Comparison of ENCODE assay signal across 8 cellular contexts in the genomic region with DNA sequence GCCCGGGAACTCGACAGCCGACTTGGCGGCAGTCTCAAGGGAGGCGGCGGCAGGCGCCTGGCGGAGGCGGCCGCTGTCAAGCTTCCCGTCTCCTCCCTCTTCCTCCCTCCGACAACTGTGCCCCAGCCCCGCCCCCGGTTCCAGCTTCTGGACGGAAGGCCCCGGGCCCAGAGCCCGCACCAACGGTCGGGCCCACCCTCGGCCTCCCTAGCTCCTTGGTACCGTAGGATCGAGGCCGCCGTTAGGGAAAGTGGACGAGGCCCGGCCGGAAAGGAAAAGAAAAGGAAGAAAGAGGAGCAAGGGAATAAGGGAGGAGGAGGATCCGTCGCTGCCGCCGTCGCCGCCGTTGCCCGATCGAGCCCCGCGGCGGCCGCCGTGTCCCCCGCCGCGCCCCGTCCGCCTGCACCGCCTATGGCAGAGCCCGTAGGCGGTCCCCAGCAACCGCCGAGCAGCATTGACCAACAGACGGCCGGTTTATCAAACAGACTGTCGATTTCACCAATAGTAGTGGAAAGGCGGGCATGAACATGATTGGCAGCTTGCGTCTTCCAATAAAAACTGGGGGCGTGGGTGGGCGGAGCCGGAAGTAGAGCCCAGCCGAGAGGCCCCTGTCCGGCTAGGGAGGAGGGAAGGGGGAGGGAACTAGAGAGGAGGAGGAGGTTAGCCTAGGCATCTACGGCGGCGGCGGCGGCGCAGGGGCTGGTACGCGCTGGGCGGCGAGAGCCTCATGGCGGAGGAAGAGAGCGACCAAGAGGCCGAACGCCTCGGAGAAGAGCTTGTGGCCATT. TPM values are rescaled to one million over a fixed set of nuclear protein-coding genes. Genes with fewer than 3 reads are reported as not detected.
DNase-seq lines count a peak whose midpoint lies in the region; ATAC-seq, FAIRE-seq and TF ChIP-seq lines count a peak whose summit lies in the region.

A gene with protein sequence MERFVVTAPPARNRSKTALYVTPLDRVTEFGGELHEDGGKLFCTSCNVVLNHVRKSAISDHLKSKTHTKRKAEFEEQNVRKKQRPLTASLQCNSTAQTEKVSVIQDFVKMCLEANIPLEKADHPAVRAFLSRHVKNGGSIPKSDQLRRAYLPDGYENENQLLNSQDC (minus strand): TSS at position 413 of the 787 bp plus-strand sequence. CDS start 3,029 bp downstream, outside the sequence.
A gene (plus strand): TSS at position 663 of the 787 bp plus-strand sequence. CDS start 65 bp downstream, at position 728.

- peaks cover 36% of the 10 kb centered on the region for H3K4me1 Mint-ChIP-seq in chondrocyte (ENCODE audit: low read depth)

- H3K36me3 Mint-ChIP-seq in chondrocyte (ENCODE audit: low read depth), result peaks cover 14% of the 10 kb centered on the region

- H3K27ac ChIP-seq in kidney (ENCODE audit: low read depth in 2 of 2, low read length in 2 of 2), result peak within 1 kb of the TSS; percentile 96

- H3K9ac ChIP-seq in kidney (ENCODE audit: low read length in 2 of 2), result peak within 1 kb of the TSS; percentile 84 to 93

- peak within 1 kb of the TSS; percentile 97 for H3K4me3 Mint-ChIP-seq in chondrocyte (ENCODE audit: unreplicated experiment)

- H3K4me1 ChIP-seq in kidney (ENCODE audit: control insufficient read depth in 1 of 2, insufficient read depth in 1 of 2, low read depth in 1 of 2, low read length in 2 of 2), result peaks cover 3 to 17% of the 10 kb centered on the region in 2 donors

- H3K27me3 Mint-ChIP-seq in chondrocyte (ENCODE audit: low read depth), result no peaks in the 10 kb centered on the region

- peaks cover 5 to 13% of the 10 kb centered on the region in 2 donors for H3K36me3 ChIP-seq in kidney (ENCODE audit: control insufficient read depth in 1 of 2, insufficient read depth in 2 of 2, low read length in 2 of 2)

- no peaks in the 10 kb centered on the region for H3K9me3 Mint-ChIP-seq in chondrocyte (ENCODE audit: low read depth)

- peak; percentile 96 for ATAC-seq in HG03439 (IDR thresholded peaks at IDR 0.05; ENCODE audit: unreplicated experiment)

- peak within 1 kb of the TSS; percentile 96 to 97 for H3K4me3 ChIP-seq in kidney (ENCODE audit: low read length in 2 of 2)

- TF ChIP-seq CTCF in chondrocyte (IDR thresholded peaks at IDR 0.05), result no peak
- no peak for TF ChIP-seq CTCF in kidney (IDR thresholded peaks at IDR 0.05; ENCODE audit: borderline replicate concordance, extremely low read depth, insufficient read depth)

- intact Hi-C loops in kidney (cut with DNase I), result no loop called here

- H3K9me3 ChIP-seq in kidney (ENCODE audit: control insufficient read depth in 1 of 2, low read length in 2 of 2), result no peaks in the 10 kb centered on the region

- H3K27ac Mint-ChIP-seq in chondrocyte (ENCODE audit: unreplicated experiment), result peak within 1 kb of the TSS; percentile 98

- TF ChIP-seq POLR2A in GM19193 (IDR thresholded peaks at IDR 0.05; ENCODE audit: extremely low read depth, insufficient read depth, insufficient read length), result peak; percentile 91

- FAIRE-seq in kidney (lab: Jason Lieb, UNC), result peak; percentile 81

- peak; percentile 99 for DNase-seq in AML-193 (lab: John Stamatoyannopoulos, UW)
- DNase-seq in NCI-H510A treated with DMSO at 0.1 percent for 48 hours (lab: John Stamatoyannopoulos, UW), result peak; percentile 91
- peak; percentile 94 to 99 for DNase-seq in activated CD4-positive, alpha-beta T cell treated with anti-CD3 and anti-CD28 coated beads for 24 hours (ENCODE audit: low read depth in 2 of 2)
- peak; percentile 97 for DNase-seq in chondrocyte (ENCODE audit: low spot score)
- DNase-seq in kidney, result peak; percentile 99
- DNase-seq in stimulated activated CD4-positive, alpha-beta T cell treated with anti-CD3 and anti-CD28 coated beads, Interleukin-15, amount 100 ng/mL, for 24 hours, result peak; percentile 98

RNA-seq across cellular contexts. Expression of the first gene that starts in this region (rescaled TPM):
- total RNA-seq in chondrocyte (67.8 to 69.7 TPM (median 67.8 TPM) in 3 replicates), kidney (66.1 TPM)
- 29.2 TPM for polyA plus RNA-seq in kidney (ENCODE audit: insufficient read depth, low read depth, low replicate concordance)

RNA-seq across cellular contexts. Expression of the second gene that starts in this region (rescaled TPM):
- total RNA-seq in chondrocyte, result 11.7 to 13.2 TPM (median 12.3 TPM) in 3 replicates
- 16.0 TPM for total RNA-seq in kidney
- 3.0 TPM for polyA plus RNA-seq in kidney (ENCODE audit: insufficient read depth, low read depth, low replicate concordance)

Comparison
In these comparisons a context has a peak if more than half of its experiments do, and no peak if none do; other contexts are left out.
1. Peak in every context shown above with its lines: DNase-seq, ATAC-seq, H3K4me3 ChIP-seq and H3K27ac ChIP-seq.